Comparison of ENCODE assay signal across 9 cellular contexts in genomic region chr10:86402283-86402931, GRCh38. TPM values are rescaled to one million over a fixed set of nuclear protein-coding genes. Genes with fewer than 3 reads are reported as not detected.
DNase-seq lines count a peak whose midpoint lies in the region; ATAC-seq and TF ChIP-seq lines count a peak whose summit lies in the region.
"Had no signal": no experiment of that assay in that cellular context is flagged by ENCODE, and none has a peak within 500 bp of the region (broad histone marks: within the 10 kb centered on the region; RNA-seq: fewer than 3 reads in every experiment).

No MANE protein-coding gene starts in this region.

- H3K36me3 Mint-ChIP-seq in Calu3 (ENCODE audit: insufficient read depth, unreplicated experiment) (peaks cover 30% of the 10 kb centered on the region), progenitor cell of endocrine pancreas (ENCODE audit: insufficient read depth) (no peaks in the 10 kb centered on the region)

- 23% methylated on average over 18 of the region's 18 CpGs for WGBS in ectodermal cell, 2 experiments

- intact Hi-C loops in Calu3 (cut with micrococcal nuclease; ENCODE audit: unreplicated experiment) = loop anchor here (5.0 kb wide), 2 partner anchors 35 to 120 kb away; partner anchors contain the start of gene WAPL

- no peak for DNase-seq in Calu3
- DNase-seq in progenitor cell of endocrine pancreas (ENCODE audit: low spot score, unreplicated experiment) = no peak
- no peak for DNase-seq in omental fat pad (ENCODE audit: low spot score)
- DNase-seq: NCI-H226 had no signal

- H3K36me3 ChIP-seq in HUES6 (ENCODE audit: control insufficient read depth, insufficient read depth, low read length) (no peaks in the 10 kb centered on the region), ectodermal cell (ENCODE audit: control insufficient read depth, insufficient read depth, low read length) (no peaks in the 10 kb centered on the region)
- H3K36me3 ChIP-seq: neutrophil had no signal

- H3K27me3 Mint-ChIP-seq in Calu3 (ENCODE audit: unreplicated experiment) (no peaks in the 10 kb centered on the region), progenitor cell of endocrine pancreas (peaks cover 48% of the 10 kb centered on the region)

- no TSS peak for BruUV-seq in Calu3 (replicated peaks; lab: Mats Ljungman, UMichigan)

- H3K4me3 Mint-ChIP-seq in Calu3 (ENCODE audit: low read depth, unreplicated experiment) = peak overlapping the region; percentile 71
- peak overlapping the region; percentile 61 for H3K4me3 Mint-ChIP-seq in progenitor cell of endocrine pancreas (ENCODE audit: low read depth)

- peak overlapping the region; percentile 73 for H3K4me3 ChIP-seq in HUES6 (ENCODE audit: low read depth, low read length)
- peak overlapping the region; percentile 4 for H3K4me3 ChIP-seq in ectodermal cell (ENCODE audit: insufficient read depth, low read depth, low read length)

- H3K27ac Mint-ChIP-seq in Calu3 (ENCODE audit: unreplicated experiment) (peak overlapping the region; percentile 2), progenitor cell of endocrine pancreas (no peak overlapping the region)

- peaks cover 8% of the 10 kb centered on the region for H3K4me1 ChIP-seq in HUES6 (ENCODE audit: control insufficient read depth, insufficient read depth, low read length)
- H3K4me1 ChIP-seq in ectodermal cell (ENCODE audit: control insufficient read depth, insufficient read depth, low read length) = peaks cover 6% of the 10 kb centered on the region

- no peak for ATAC-seq in HG02588 (IDR thresholded peaks at IDR 0.05; ENCODE audit: unreplicated experiment)
- no peak for ATAC-seq in omental fat pad (ENCODE audit: low FRiP score)
- ATAC-seq in HG02798 (IDR thresholded peaks at IDR 0.05; ENCODE audit: poor library complexity, unreplicated experiment) = no peak

- TF ChIP-seq CTCF in Calu3 (IDR thresholded peaks at IDR 0.05; ENCODE audit: unreplicated experiment) (no peak), progenitor cell of endocrine pancreas (IDR thresholded peaks at IDR 0.05; ENCODE audit: unreplicated experiment) (no peak), omental fat pad (IDR thresholded peaks at IDR 0.05) (no peak)

- CTCF ChIA-PET in Calu3 (lab: Charles Lee) = interaction anchor here (2.8 kb wide), 1 partner anchor 37 kb away, joined by 7 read pairs; no protein-coding TSS in a partner anchor

- H3K27me3 ChIP-seq in HUES6 (ENCODE audit: control insufficient read depth, insufficient read depth, low read length) = peaks cover 34% of the 10 kb centered on the region
- peaks cover 55% of the 10 kb centered on the region for H3K27me3 ChIP-seq in ectodermal cell (ENCODE audit: control insufficient read depth, insufficient read depth, low read length, poor library complexity, severe bottlenecking)

- H3K9me3 Mint-ChIP-seq in Calu3 (ENCODE audit: low read depth, unreplicated experiment) (no peaks in the 10 kb centered on the region), progenitor cell of endocrine pancreas (ENCODE audit: low read depth) (peaks cover 4% of the 10 kb centered on the region)

- no peaks in the 10 kb centered on the region for H3K9me3 ChIP-seq in HUES6 (ENCODE audit: control insufficient read depth, insufficient read depth, low read depth, low read length)
- H3K9me3 ChIP-seq in ectodermal cell (ENCODE audit: control insufficient read depth, low read length) = no peaks in the 10 kb centered on the region
- H3K9me3 ChIP-seq: neutrophil had no signal

- peaks cover 26% of the 10 kb centered on the region for H3K4me1 Mint-ChIP-seq in Calu3 (ENCODE audit: low read depth, unreplicated experiment)
- H3K4me1 Mint-ChIP-seq in progenitor cell of endocrine pancreas (ENCODE audit: low read depth) = peaks cover 8% of the 10 kb centered on the region

- no peak overlapping the region for H3K9ac ChIP-seq in HUES6 (ENCODE audit: low read length)

- H3K27ac ChIP-seq in HUES6 (ENCODE audit: low read depth, low read length) = no peak overlapping the region
- H3K27ac ChIP-seq in ectodermal cell (ENCODE audit: insufficient read depth, low read depth, low read length, poor library complexity, severe bottlenecking) = no peak overlapping the region
- H3K27ac ChIP-seq: neutrophil had no signal

RNA-seq across cellular contexts. Expression of gene GRID1, which starts 35.8 kb away (rescaled TPM):
- total RNA-seq in Calu3 (2022) (0.10 TPM in 1 of 2 replicates, not detected in the other), progenitor cell of endocrine pancreas (0.22 and 0.42 TPM in 2 replicates), omental fat pad (1 to 10 TPM; 1.5 to 3.5 (median 2.4) TPM)
- polyA plus RNA-seq in ectodermal cell (2013, experiment 1 of 4) = 0.46 TPM
- polyA plus RNA-seq in ectodermal cell (2013, experiment 2 of 4) = 0.41 TPM
- 0.37 TPM for polyA plus RNA-seq in ectodermal cell (2013, experiment 3 of 4)
- polyA plus RNA-seq in ectodermal cell (2013, experiment 4 of 4) = 1.3 TPM
